Comparison of ENCODE assay signal across 18 cellular contexts in the genomic region with DNA sequence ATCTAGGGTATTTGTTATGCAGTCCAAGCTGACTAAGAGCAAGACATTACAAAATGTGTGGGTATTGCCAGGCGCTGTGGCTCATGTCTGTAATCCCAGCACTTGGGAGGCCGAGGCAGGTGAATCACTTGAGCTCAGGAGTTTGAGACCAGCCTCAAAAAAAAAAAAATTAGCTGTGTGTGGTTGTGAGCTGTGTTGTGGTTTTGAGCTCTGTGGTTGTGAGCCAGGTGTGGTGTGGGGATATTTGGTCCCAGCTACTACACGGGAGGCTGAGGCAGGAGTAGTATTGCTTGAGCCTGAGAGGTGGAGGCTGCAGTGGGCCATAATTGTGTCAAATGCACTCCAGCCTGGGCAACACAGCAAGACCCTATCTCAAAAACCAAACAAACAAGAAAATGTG. TPM values are rescaled to one million over a fixed set of nuclear protein-coding genes. Genes with fewer than 3 reads are reported as not detected.
DNase-seq lines count a peak whose midpoint lies in the region; ATAC-seq and TF ChIP-seq lines count a peak whose summit lies in the region.
"Had no signal": no experiment of that assay in that cellular context is flagged by ENCODE, and none has a peak within 500 bp of the region (broad histone marks: within the 10 kb centered on the region; RNA-seq: fewer than 3 reads in every experiment).

No MANE protein-coding gene starts in this region.

- H4K20me1 ChIP-seq in PC-3 (ENCODE audit: low read length) = no peaks in the 10 kb centered on the region

- no peak overlapping the region for H3K4me3 ChIP-seq in breast epithelium
- H3K4me3 ChIP-seq in PC-3 (ENCODE audit: low read length) = no peak overlapping the region
- no peak overlapping the region for H3K4me3 ChIP-seq in transverse colon
- H3K4me3 ChIP-seq: gastroesophageal sphincter, testis had no signal

- no peaks in the 10 kb centered on the region for H3K9me3 ChIP-seq in breast epithelium
- H3K9me3 ChIP-seq in PC-3 (ENCODE audit: low read length) = no peaks in the 10 kb centered on the region
- no peaks in the 10 kb centered on the region for H3K9me3 ChIP-seq in transverse colon
- H3K9me3 ChIP-seq: gastroesophageal sphincter, neutrophil, testis had no signal

- CTCF ChIA-PET in MCF 10A (lab: Yijun Ruan, JAX) = interaction anchor here (0.6 to 2.0 kb wide), 10 partner anchors 10 to 137 kb away, joined by 3 to 8 read pairs (median 3); no protein-coding TSS in a partner anchor
- CTCF ChIA-PET in PC-3 (lab: Charles Lee) = interaction anchor here (0.6 to 1.0 kb wide), 2 partner anchors 25 to 29 kb away, joined by 4 to 5 read pairs; no protein-coding TSS in a partner anchor

- no TSS peak for BruUV-seq in MCF 10A (replicated peaks; lab: Mats Ljungman, UMichigan)
- no TSS peak for BruUV-seq in PC-3 (replicated peaks; lab: Mats Ljungman, UMichigan)

- H3K4me2 ChIP-seq in PC-3 (ENCODE audit: low read length) = no peak overlapping the region

- H3K9me3 Mint-ChIP-seq in MCF 10A (ENCODE audit: unreplicated experiment) = no peaks in the 10 kb centered on the region
- no peaks in the 10 kb centered on the region for H3K9me3 Mint-ChIP-seq in activated naive CD8-positive, alpha-beta T cell treated with anti-CD3 and anti-CD28 coated beads, Interleukin-2, amount 10 ng/mL, durations not matched to agents 7 days and 5 days
- H3K9me3 Mint-ChIP-seq: memory B cell had no signal

- no peaks in the 10 kb centered on the region for H3K9me2 ChIP-seq in PC-3 (replicated peaks; ENCODE audit: low read length)

- in situ Hi-C loops in transverse colon (cut with MboI; ENCODE audit: low pct_ligation_motif_present in 1 of 4, low pct_unique_long_range_greater_than_20kb in 1 of 4, low sequenced_read_pairs in 3 of 4) = no loop called here

- peak; percentile 31 for DNase-seq in MCF 10A (ENCODE audit: unreplicated experiment)
- DNase-seq in breast epithelium (ENCODE audit: low spot score in 2 of 2) = no peak
- DNase-seq in PC-3 = peak; percentile 68
- no peak for DNase-seq in activated naive CD8-positive, alpha-beta T cell treated with anti-CD3 and anti-CD28 coated beads, Interleukin-2, amount 10 ng/mL, durations not matched to agents 7 days and 5 days
- DNase-seq in stimulated activated CD4-positive, alpha-beta T cell treated with anti-CD3 and anti-CD28 coated beads, TNF-alpha, amount 100 ng/mL, for 48 hours (ENCODE audit: low read depth in 3 of 3) = peak in 2 of 3 donors; percentile 16 to 47
- no peak for DNase-seq in transverse colon
- DNase-seq: activated gamma-delta T cell treated with Interleukin-2 at 50 U/mL for 16 hours, DMS 273 treated with DMSO at 0.1 percent for 48 hours, NCI-H1417, NCI-H345, testis had no signal

- 62 to 90% methylated on average over 2 to 3 of the region's 3 CpGs for WGBS in transverse colon (ENCODE audit: low coverage in 1 of 2), 2 donors

- H3K27ac ChIP-seq in breast epithelium = no peak overlapping the region
- no peak overlapping the region for H3K27ac ChIP-seq in PC-3 (ENCODE audit: low read length)
- H3K27ac ChIP-seq in transverse colon = no peak overlapping the region
- H3K27ac ChIP-seq: gastroesophageal sphincter, neutrophil, testis had no signal

- no peak overlapping the region for H3K9ac ChIP-seq in PC-3 (ENCODE audit: low read length)

- H2AFZ ChIP-seq in PC-3 (ENCODE audit: low read length) = no peak overlapping the region

- no peak overlapping the region for H3K27ac Mint-ChIP-seq in MCF 10A (ENCODE audit: low read depth, unreplicated experiment)
- no peak overlapping the region for H3K27ac Mint-ChIP-seq in activated naive CD8-positive, alpha-beta T cell treated with anti-CD3 and anti-CD28 coated beads, Interleukin-2, amount 10 ng/mL, durations not matched to agents 7 days and 5 days
- H3K27ac Mint-ChIP-seq: memory B cell had no signal

- POLR2A ChIA-PET in MCF 10A (lab: Yijun Ruan, JAX) = interaction anchor here (1.1 to 1.3 kb wide), 2 partner anchors 23 to 32 kb away, joined by 4 read pairs; no protein-coding TSS in a partner anchor
- POLR2A ChIA-PET in PC-3 (lab: Charles Lee; ENCODE audit: unreplicated experiment) = interaction anchor here (0.7 kb wide), 1 partner anchor 358 kb away, joined by 6 read pairs; no protein-coding TSS in a partner anchor
- POLR2A ChIA-PET in activated naive CD8-positive, alpha-beta T cell treated with anti-CD3 and anti-CD28 coated beads, Interleukin-2, amount 10 ng/mL, durations not matched to agents 7 days and 5 days (lab: Charles Lee) = interaction anchor here (0.6 to 3.1 kb wide), 5 partner anchors 14 to 1168 kb away, joined by 3 to 19 read pairs (median 3); no protein-coding TSS in a partner anchor

- intact Hi-C loops in MCF 10A (cut with micrococcal nuclease) (no loop called here), breast epithelium (cut with DNase I; ENCODE audit: low total_unique reads) (no loop called here), PC-3 (cut with micrococcal nuclease) (no loop called here), transverse colon (cut with DNase I; ENCODE audit: low total_unique reads) (loop anchor here (10.0 kb wide), 2 partner anchors 56 to 136 kb away; a partner anchor contains a TSS)

- H3K4me3 Mint-ChIP-seq in MCF 10A (ENCODE audit: unreplicated experiment) = no peak overlapping the region
- H3K4me3 Mint-ChIP-seq in activated naive CD8-positive, alpha-beta T cell treated with anti-CD3 and anti-CD28 coated beads, Interleukin-2, amount 10 ng/mL, durations not matched to agents 7 days and 5 days = no peak overlapping the region
- H3K4me3 Mint-ChIP-seq: memory B cell had no signal

- H3K36me3 ChIP-seq in breast epithelium = no peaks in the 10 kb centered on the region
- no peaks in the 10 kb centered on the region for H3K36me3 ChIP-seq in PC-3 (ENCODE audit: low read depth, low read length)
- no peaks in the 10 kb centered on the region for H3K36me3 ChIP-seq in transverse colon
- H3K36me3 ChIP-seq: gastroesophageal sphincter, neutrophil had no signal

- no peaks in the 10 kb centered on the region for H3K79me2 ChIP-seq in PC-3 (ENCODE audit: low read length)

- TF ChIP-seq CTCF in MCF 10A (IDR thresholded peaks at IDR 0.05; ENCODE audit: unreplicated experiment) (no peak), breast epithelium (IDR thresholded peaks at IDR 0.05) (no peak), PC-3 (conservative IDR thresholded peaks at IDR 0.05; ENCODE audit: low read depth, low read length) (no peak), transverse colon (IDR thresholded peaks at IDR 0.05) (no peak)

- H3K4me1 Mint-ChIP-seq in MCF 10A (ENCODE audit: insufficient read depth, unreplicated experiment) = no peaks in the 10 kb centered on the region
- H3K4me1 Mint-ChIP-seq in activated naive CD8-positive, alpha-beta T cell treated with anti-CD3 and anti-CD28 coated beads, Interleukin-2, amount 10 ng/mL, durations not matched to agents 7 days and 5 days = peaks cover 26% of the 10 kb centered on the region

- H3K27me3 ChIP-seq in breast epithelium (peaks cover 0 to 5% of the 10 kb centered on the region in 2 donors), PC-3 (ENCODE audit: low read length) (no peaks in the 10 kb centered on the region), transverse colon (peaks cover 47% of the 10 kb centered on the region)
- H3K27me3 ChIP-seq: testis had no signal

- TF ChIP-seq EP300 in transverse colon (IDR thresholded peaks at IDR 0.05; ENCODE audit: low read depth) = no peak

- no peaks in the 10 kb centered on the region for H3K27me3 Mint-ChIP-seq in MCF 10A (ENCODE audit: insufficient read depth, unreplicated experiment)
- peaks cover 31% of the 10 kb centered on the region for H3K27me3 Mint-ChIP-seq in activated naive CD8-positive, alpha-beta T cell treated with anti-CD3 and anti-CD28 coated beads, Interleukin-2, amount 10 ng/mL, durations not matched to agents 7 days and 5 days

- no peak for TF ChIP-seq POLR2A in breast epithelium (IDR thresholded peaks at IDR 0.05)
- TF ChIP-seq POLR2A in transverse colon (IDR thresholded peaks at IDR 0.05) = no peak

- H3K4me1 ChIP-seq in breast epithelium = peaks cover 0 to 4% of the 10 kb centered on the region in 2 donors
- H3K4me1 ChIP-seq in PC-3 (ENCODE audit: insufficient read depth, low read length) = peaks cover 8% of the 10 kb centered on the region; the same call in 1 of the 2 replicates
- H3K4me1 ChIP-seq in transverse colon = peaks cover 0 to 9% (median 0%) of the 10 kb centered on the region in 4 donors

- H3K36me3 Mint-ChIP-seq in MCF 10A (ENCODE audit: insufficient read depth, unreplicated experiment) = no peaks in the 10 kb centered on the region
- H3K36me3 Mint-ChIP-seq in activated naive CD8-positive, alpha-beta T cell treated with anti-CD3 and anti-CD28 coated beads, Interleukin-2, amount 10 ng/mL, durations not matched to agents 7 days and 5 days = no peaks in the 10 kb centered on the region
- H3K36me3 Mint-ChIP-seq: memory B cell had no signal

- ATAC-seq in PC-3 (peak; percentile 28), GM21367 (IDR thresholded peaks at IDR 0.05; ENCODE audit: unreplicated experiment) (no peak), GM19467 (IDR thresholded peaks at IDR 0.05; ENCODE audit: unreplicated experiment) (no peak)
- peak; percentile 23 for ATAC-seq in activated naive CD8-positive, alpha-beta T cell treated with anti-CD3 and anti-CD28 coated beads, Interleukin-2, amount 10 ng/mL, durations not matched to agents 7 days and 5 days (ENCODE audit: low read depth)
- ATAC-seq: gastroesophageal sphincter, SK-N-SH treated with all-trans-retinoic acid at 6 μM for 48 hours had no signal

- H3F3A ChIP-seq in PC-3 (ENCODE audit: low read length, unreplicated experiment) = no peaks in the 10 kb centered on the region

RNA-seq across cellular contexts. Expression of a gene that starts 5.6 kb away (rescaled TPM):
- total RNA-seq in MCF 10A (2022) (46.1 and 48.5 TPM in 2 replicates), breast epithelium (10 to 100 TPM; 52.8 to 53.6 (median 53.6) TPM), PC-3 (2014; rRNA removed) (151 and 184 TPM in 2 replicates), transverse colon (100 to 1,000 TPM in 1 of 4 donors, 10 to 100 TPM in 3; 54.8 to 348 (median 79.1) TPM)
- total RNA-seq in activated naive CD8-positive, alpha-beta T cell treated with anti-CD3 and anti-CD28 coated beads, Interleukin-2, amount 10 ng/mL, durations not matched to agents 7 days and 5 days = 10 to 100 TPM; 82.2 to 82.7 TPM

RNA-seq across cellular contexts. Expression of a gene that starts 8.5 kb away (rescaled TPM):
- total RNA-seq in MCF 10A (2022) = not detected in 2 replicates
- total RNA-seq in breast epithelium = 1 to 10 TPM in 1 of 3 donors, under 1 TPM in 2; 0.16 to 1.2 (median 0.66) TPM
- 2.4 and 4.1 TPM in 2 replicates for total RNA-seq in PC-3 (2014; rRNA removed)
- 1 to 10 TPM; 3.3 to 4.7 TPM for total RNA-seq in activated naive CD8-positive, alpha-beta T cell treated with anti-CD3 and anti-CD28 coated beads, Interleukin-2, amount 10 ng/mL, durations not matched to agents 7 days and 5 days
- total RNA-seq in transverse colon = not detected
- total RNA-seq: OCI-LY7 had no signal

RNA-seq across cellular contexts. Expression of a gene that starts 35.0 kb away (rescaled TPM):
- total RNA-seq in MCF 10A (2022) (22.6 and 36.8 TPM in 2 replicates), breast epithelium (10 to 100 TPM; 13.1 to 18.0 (median 16.1) TPM), PC-3 (2014; rRNA removed) (53.2 and 65.9 TPM in 2 replicates), transverse colon (100 to 1,000 TPM in 2 of 4 donors, 10 to 100 TPM in 2; 79.9 to 164 (median 100) TPM)
- total RNA-seq in activated naive CD8-positive, alpha-beta T cell treated with anti-CD3 and anti-CD28 coated beads, Interleukin-2, amount 10 ng/mL, durations not matched to agents 7 days and 5 days = 10 to 100 TPM; 50.4 to 66.6 TPM

RNA-seq across cellular contexts. Expression of a gene that starts 57.1 kb away (rescaled TPM):
- total RNA-seq in MCF 10A (2022) = 23.3 and 27.4 TPM in 2 replicates
- total RNA-seq in breast epithelium = 10 to 100 TPM; 16.4 to 23.6 (median 17.6) TPM
- total RNA-seq in PC-3 (2014; rRNA removed) = 52.9 and 72.6 TPM in 2 replicates
- total RNA-seq in activated naive CD8-positive, alpha-beta T cell treated with anti-CD3 and anti-CD28 coated beads, Interleukin-2, amount 10 ng/mL, durations not matched to agents 7 days and 5 days = 10 to 100 TPM; 76.2 to 85.4 TPM
- total RNA-seq in transverse colon = 10 to 100 TPM; 12.7 to 53.1 (median 27.9) TPM

Comparison
In these comparisons a context has a peak if more than half of its experiments do, and no peak if none do; other contexts are left out.
1. DNase-seq: peak in MCF 10A (single experiment), PC-3 (single experiment) and stimulated activated CD4-positive, alpha-beta T cell treated with anti-CD3 and anti-CD28 coated beads, TNF-alpha, amount 100 ng/mL, for 48 hours (2 of 3); none in breast epithelium (0 of 2), activated naive CD8-positive, alpha-beta T cell treated with anti-CD3 and anti-CD28 coated beads, Interleukin-2, amount 10 ng/mL, durations not matched to agents 7 days and 5 days (single experiment) and transverse colon (single experiment).
2. ATAC-seq: peak in PC-3 (single experiment) and activated naive CD8-positive, alpha-beta T cell treated with anti-CD3 and anti-CD28 coated beads, Interleukin-2, amount 10 ng/mL, durations not matched to agents 7 days and 5 days (single experiment); none in GM21367 (single experiment) and GM19467 (single experiment).